ENCODE assay signal across 21 cellular contexts in the genomic region with DNA sequence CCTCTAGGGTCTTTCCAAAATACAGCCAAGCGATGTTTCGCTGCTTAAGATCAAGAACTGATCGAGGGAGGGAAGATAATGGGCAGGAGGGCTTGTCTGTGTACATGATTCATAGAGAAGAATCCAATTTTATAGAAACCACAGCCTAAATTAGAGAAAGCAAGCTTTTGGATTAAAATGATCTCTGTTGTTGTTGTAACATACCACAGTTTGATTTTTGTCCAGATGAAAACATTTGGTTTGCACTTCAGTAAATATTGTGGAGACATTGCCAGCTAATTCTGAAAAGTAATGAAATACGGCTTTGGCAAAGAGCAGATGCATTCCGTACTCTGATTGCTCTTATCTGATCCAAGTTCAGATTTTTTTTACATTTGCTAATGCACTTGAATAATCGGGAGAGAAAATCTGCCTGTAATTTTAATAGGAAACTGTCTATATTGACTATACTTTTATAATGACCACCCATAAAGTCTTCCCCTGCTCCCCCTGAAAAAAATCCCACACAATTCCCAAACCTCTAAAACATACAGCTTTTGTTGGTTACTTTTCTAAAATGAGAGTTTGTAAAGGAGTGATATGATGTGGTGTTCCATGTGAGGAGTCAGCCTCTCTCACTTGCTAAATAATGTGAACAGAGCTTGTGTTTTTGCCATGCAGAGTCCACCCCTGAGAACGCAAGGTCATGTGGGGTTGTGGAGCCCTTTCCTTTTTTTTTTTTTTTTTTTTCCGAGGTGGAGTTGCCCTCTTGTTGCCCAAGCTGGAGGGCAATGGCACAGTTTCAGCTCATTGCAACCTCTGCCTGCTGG.
DNase-seq lines count a peak whose midpoint lies in the region; ATAC-seq and TF ChIP-seq lines count a peak whose summit lies in the region.
"Had no signal": no experiment of that assay in that cellular context is flagged by ENCODE, and none has a peak within 500 bp of the region (broad histone marks: within the 10 kb centered on the region; RNA-seq: fewer than 3 reads in every experiment).

No MANE protein-coding gene starts in this region.

- H3K4me1 Mint-ChIP-seq in T-cell: peaks cover 61 to 67% (median 64%) of the 10 kb centered on the region in 3 donors

- peaks cover 15% of the 10 kb centered on the region for H3K36me3 Mint-ChIP-seq in T-cell

- no peaks in the 10 kb centered on the region for H3K27me3 Mint-ChIP-seq in T-cell
- H3K27me3 Mint-ChIP-seq: activated CD4-positive, alpha-beta T cell treated with anti-CD3 and anti-CD28 coated beads for 36 hours; activated naive CD8-positive, alpha-beta T cell treated with anti-CD3 and anti-CD28 coated beads for 36 hours had no signal

- no peak for TF ChIP-seq CTCF in adrenal gland (IDR thresholded peaks at IDR 0.05)

- no peaks in the 10 kb centered on the region for H3K36me3 ChIP-seq in adrenal gland (replicated peaks in 1 of 2)
- H3K36me3 ChIP-seq in SJCRH30: no peaks in the 10 kb centered on the region
- H3K36me3 ChIP-seq: suprapubic skin had no signal

- H3K4me3 Mint-ChIP-seq in T-cell: no peak overlapping the region
- H3K4me3 Mint-ChIP-seq: activated CD4-positive, alpha-beta T cell treated with anti-CD3 and anti-CD28 coated beads for 36 hours; activated naive CD8-positive, alpha-beta T cell treated with anti-CD3 and anti-CD28 coated beads for 36 hours; T-helper 1 cell treated with Interleukin-12 subunit alpha and Interleukin-12 subunit beta and Interleukin-4 antibody, amounts not matched to agents 30 μg/mL and 1 μg/mL, for 36 hours had no signal

- DNase-seq in A172 (ENCODE audit: low spot score) (peak; percentile 22), GM04504 (ENCODE audit: low read depth) (peak; percentile 42), adrenal gland (peak in 2 of 7 donors; percentile 35 to 41), iris pigment epithelial cell (ENCODE audit: low read depth) (peak; percentile 59), T-cell (no peak), NOMO-1 treated with DMSO at 0.1 percent for 48 hours (lab: John Stamatoyannopoulos, UW; ENCODE audit: unreplicated experiment) (no peak), SJCRH30 (no peak)
- DNase-seq: activated CD4-positive, alpha-beta T cell treated with anti-CD3 and anti-CD28 coated beads for 36 hours; activated naive CD8-positive, alpha-beta T cell treated with anti-CD3 and anti-CD28 coated beads for 36 hours; activated T-cell treated with anti-CD3 and anti-CD28 coated beads for 4 hours; DND-41; KG1; mammary epithelial cell; NCI-H1417; occipital lobe; PC-9; spleen had no signal

- H3K27ac ChIP-seq in adrenal gland: peak overlapping the region in 4 of 5 donors; percentile 32 to 65 (median 44)
- H3K27ac ChIP-seq in SJCRH30: no peak overlapping the region
- H3K27ac ChIP-seq: epithelial cell of prostate, PC-9, suprapubic skin had no signal

- ATAC-seq in T-cell (replicated peaks in 1 of 4): no peak
- ATAC-seq in HG02840 (IDR thresholded peaks at IDR 0.05; ENCODE audit: low FRiP score, unreplicated experiment): no peak
- ATAC-seq: activated CD4-positive, alpha-beta T cell treated with anti-CD3 and anti-CD28 coated beads for 36 hours had no signal

- WGBS in adrenal gland, 4 donors: 25 to 39% (median 34%) methylated on average over 8 of the region's 8 CpGs

- CTCF ChIA-PET in T-cell (lab: Charles Lee): interaction anchor here (0.6 to 1.2 kb wide), 9 partner anchors 12 to 1515 kb away, joined by 3 to 9 read pairs (median 4); no protein-coding TSS in a partner anchor

- H3K9me3 Mint-ChIP-seq in T-cell: no peaks in the 10 kb centered on the region
- H3K9me3 Mint-ChIP-seq: activated naive CD8-positive, alpha-beta T cell treated with anti-CD3 and anti-CD28 coated beads for 36 hours; T-helper 1 cell treated with Interleukin-12 subunit alpha and Interleukin-12 subunit beta and Interleukin-4 antibody, amounts not matched to agents 30 μg/mL and 1 μg/mL, for 36 hours had no signal

- H3K4me3 ChIP-seq in adrenal gland (no peak overlapping the region), SJCRH30 (no peak overlapping the region)
- H3K4me3 ChIP-seq: PC-9, spleen, suprapubic skin had no signal

- H3K27me3 ChIP-seq in adrenal gland (no peaks in the 10 kb centered on the region), SJCRH30 (no peaks in the 10 kb centered on the region)
- H3K27me3 ChIP-seq: spleen, suprapubic skin had no signal

- peaks cover 30 to 34% of the 10 kb centered on the region in 2 donors for H3K4me1 ChIP-seq in adrenal gland (replicated peaks in 1 of 2)
- H3K4me1 ChIP-seq in SJCRH30: 0 out of 2 replicates have a peak, but pooled peaks cover 3% of the 10 kb centered on the region

- no peak overlapping the region for H3K27ac Mint-ChIP-seq in T-cell
- H3K27ac Mint-ChIP-seq: activated CD4-positive, alpha-beta T cell treated with anti-CD3 and anti-CD28 coated beads for 36 hours; activated naive CD8-positive, alpha-beta T cell treated with anti-CD3 and anti-CD28 coated beads for 36 hours; T-helper 1 cell treated with Interleukin-12 subunit alpha and Interleukin-12 subunit beta and Interleukin-4 antibody, amounts not matched to agents 30 μg/mL and 1 μg/mL, for 36 hours had no signal

- POLR2A ChIA-PET in T-cell (lab: Charles Lee): interaction anchor here in 1 of 2 donors (0.6 kb wide), 1 partner anchor 1338 kb away, joined by 3 read pairs; no protein-coding TSS in a partner anchor

- intact Hi-C loops in adrenal gland (cut with DNase I): no loop called here

- TF ChIP-seq POLR2A in adrenal gland (IDR thresholded peaks at IDR 0.05): no peak

- H3K9me3 ChIP-seq in adrenal gland (replicated peaks in 1 of 3) (no peaks in the 10 kb centered on the region), SJCRH30 (replicated peaks) (no peaks in the 10 kb centered on the region)
- H3K9me3 ChIP-seq: spleen, suprapubic skin had no signal

Comparison
In these comparisons a context has a peak if more than half of its experiments do, and no peak if none do; other contexts are left out.
1. DNase-seq: peak in A172 (single experiment), GM04504 (single experiment) and iris pigment epithelial cell (single experiment); none in T-cell (0 of 34), NOMO-1 treated with DMSO at 0.1 percent for 48 hours (single experiment) and SJCRH30 (0 of 2).